ENCODE assay signal across 34 cellular contexts in the genomic region with DNA sequence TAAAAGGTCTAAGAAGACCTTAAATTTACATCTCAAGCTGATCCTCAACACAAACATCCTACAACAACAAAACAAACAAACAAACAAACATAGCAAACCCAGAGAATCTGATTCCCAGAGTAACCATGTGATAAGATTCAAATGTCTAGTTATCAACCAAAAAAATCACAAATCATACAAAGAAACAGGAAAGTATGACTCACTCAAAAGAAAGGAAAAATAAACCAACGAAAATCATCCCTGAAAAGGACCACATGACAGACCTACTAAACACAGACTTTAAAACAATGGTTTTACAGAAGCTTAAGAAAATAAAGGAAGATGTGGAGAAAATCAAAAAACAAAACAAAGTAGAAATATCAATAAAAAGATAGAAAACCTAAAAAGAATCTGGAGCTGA. TPM values are rescaled to one million over a fixed set of nuclear protein-coding genes. Genes with fewer than 3 reads are reported as not detected.
"Had no signal": no experiment of that assay in that cellular context is flagged by ENCODE, and none has a peak within 500 bp of the region (broad histone marks: within the 10 kb centered on the region; RNA-seq: fewer than 3 reads in every experiment).

No MANE protein-coding gene starts in this region.

- H3K4me1 Mint-ChIP-seq: activated B cell treated with CpG ODN at 0.5 μM for 24 hours; activated naive CD4-positive, alpha-beta T cell treated with anti-CD3 and anti-CD28 coated beads, Interleukin-2, amount 10 ng/mL, durations not matched to agents 7 days and 5 days; activated naive CD8-positive, alpha-beta T cell treated with anti-CD3 and anti-CD28 coated beads, Interleukin-2, amount 50 U/mL, for 24 hours; brain had no signal

- H3K4me3 Mint-ChIP-seq: activated B cell treated with CpG ODN at 0.5 μM for 24 hours; activated CD4-positive, alpha-beta memory T cell treated with anti-CD3 and anti-CD28 coated beads for 36 hours; activated naive CD4-positive, alpha-beta T cell treated with anti-CD3 and anti-CD28 coated beads, Interleukin-2, amount 10 ng/mL, durations not matched to agents 7 days and 5 days; activated naive CD8-positive, alpha-beta T cell; activated naive CD8-positive, alpha-beta T cell treated with anti-CD3 and anti-CD28 coated beads, Interleukin-2, amount 50 U/mL, for 24 hours; brain had no signal

- DNase-seq: activated B cell treated with CpG ODN at 0.5 μM for 24 hours; activated CD4-positive, alpha-beta memory T cell treated with anti-CD3 and anti-CD28 coated beads for 36 hours; activated CD4-positive, alpha-beta T cell treated with anti-CD3 and anti-CD28 coated beads for 4 hours; activated CD4-positive, alpha-beta T cell treated with anti-CD3 and anti-CD28 coated beads, Interleukin-2, amount 50 U/mL, for 1 hour; activated CD4-positive, CD25-positive, alpha-beta regulatory T cell treated with anti-CD3 and anti-CD28 coated beads, Interleukin-2, amount 50 U/mL, for 72 hours; activated CD8-positive, alpha-beta memory T cell treated with anti-CD3 and anti-CD28 coated beads, Interleukin-2, amount 50 U/mL, for 4 hours; activated effector memory CD4-positive, alpha-beta T cell treated with Interleukin-2 at 50 U/mL for 16 hours; activated naive CD4-positive, alpha-beta T cell treated with anti-CD3 and anti-CD28 coated beads, Interleukin-2, amount 10 ng/mL, durations not matched to agents 7 days and 5 days; activated naive CD8-positive, alpha-beta T cell treated with anti-CD3 and anti-CD28 coated beads, Interleukin-2, amount 50 U/mL, for 24 hours; activated T-cell treated with anti-CD3 and anti-CD28 coated beads, Interleukin-2, amount 50 U/mL, for 48 hours; anterior cingulate cortex; caudate nucleus; cerebellar nuclear complex; NCI-H1105; NCI-H1436; NCI-H1694; NCI-H2029; NCI-H345; NCI-H524 treated with DMSO at 0.1 percent for 48 hours; NK-92 treated with Interleukin-12 subunit alpha and Interleukin-12 subunit beta, amount 100 ng/mL, for 24 hours; PC-9; SIG-M5; SW 1271; T-helper 1 cell; T-helper 2 cell; T-helper 9 cell had no signal

- ATAC-seq: activated naive CD8-positive, alpha-beta T cell treated with anti-CD3 and anti-CD28 coated beads, Interleukin-2, amount 50 U/mL, for 24 hours; Right ventricle myocardium inferior had no signal

- H3K27ac Mint-ChIP-seq: activated B cell treated with CpG ODN at 0.5 μM for 24 hours; activated CD4-positive, alpha-beta memory T cell treated with anti-CD3 and anti-CD28 coated beads for 36 hours; activated naive CD4-positive, alpha-beta T cell treated with anti-CD3 and anti-CD28 coated beads, Interleukin-2, amount 10 ng/mL, durations not matched to agents 7 days and 5 days; activated naive CD8-positive, alpha-beta T cell; activated naive CD8-positive, alpha-beta T cell treated with anti-CD3 and anti-CD28 coated beads, Interleukin-2, amount 50 U/mL, for 24 hours; brain had no signal

- H3K27me3 Mint-ChIP-seq: activated B cell treated with CpG ODN at 0.5 μM for 24 hours, brain had no signal

- H3K36me3 Mint-ChIP-seq: activated naive CD4-positive, alpha-beta T cell treated with anti-CD3 and anti-CD28 coated beads, Interleukin-2, amount 10 ng/mL, durations not matched to agents 7 days and 5 days; brain had no signal

RNA-seq across cellular contexts. Expression of a gene that starts 18.1 kb away (rescaled TPM):
- total RNA-seq: activated CD4-positive, alpha-beta memory T cell treated with anti-CD3 and anti-CD28 coated beads for 36 hours; bronchial epithelial cell; NCI-H460; OCI-LY7; SK-MEL-5 had no signal

RNA-seq across cellular contexts. Expression of a gene that starts 36.8 kb away (rescaled TPM):
- total RNA-seq: activated B cell treated with CpG ODN at 0.5 μM for 24 hours; activated CD4-positive, alpha-beta memory T cell treated with anti-CD3 and anti-CD28 coated beads for 36 hours; bronchial epithelial cell; MCF 10A; NCI-H460; OCI-LY7; PC-9; Right ventricle myocardium inferior; SK-MEL-5 had no signal
